ENCODE assay signal across 37 cellular contexts in genomic region chr12:14986449-14986848, GRCh38. TPM values are rescaled to one million over a fixed set of nuclear protein-coding genes. Genes with fewer than 3 reads are reported as not detected.
A peak's percentile ranks its signal among the peaks of the same experiment; 100 is the strongest.
DNase-seq lines count a peak whose midpoint lies in the region; ATAC-seq, FAIRE-seq and TF ChIP-seq lines count a peak whose summit lies in the region.
"Had no signal": no experiment of that assay in that cellular context is flagged by ENCODE, and none has a peak within 500 bp of the region (broad histone marks: within the 10 kb centered on the region; RNA-seq: fewer than 3 reads in every experiment).

No MANE protein-coding gene starts in this region.

- FAIRE-seq in endothelial cell of umbilical vein (lab: Jason Lieb, UNC) = no peak
- FAIRE-seq: GM18507 had no signal

- H3K9me3 Mint-ChIP-seq in stimulated activated memory B cell treated with anti-CD40 and anti-IgM and Interleukin-4, amounts not matched to agents 10 μg/mL and 1 μg/mL and 100 μg/mL, for 72 hours = no peaks in the 10 kb centered on the region

- H2AK5ac ChIP-seq in mesenchymal stem cell (ENCODE audit: low read length, severe bottlenecking) = no peak overlapping the region

- H3K36me3 Mint-ChIP-seq in stimulated activated memory B cell treated with anti-CD40 and anti-IgM and Interleukin-4, amounts not matched to agents 10 μg/mL and 1 μg/mL and 100 μg/mL, for 72 hours = peaks cover 4% of the 10 kb centered on the region
- H3K36me3 Mint-ChIP-seq: memory B cell, neural progenitor cell had no signal

- DNase-seq in left ventricle myocardium inferior = no peak
- no peak for DNase-seq in Right ventricle myocardium inferior (ENCODE audit: missing footprints)
- DNase-seq in endothelial cell of umbilical vein (ENCODE audit: low read depth, low spot score) = peak; percentile 40
- no peak for DNase-seq in mesenchymal stem cell
- DNase-seq: activated CD4-positive, alpha-beta memory T cell treated with anti-CD3 and anti-CD28 coated beads, Interleukin-2, amount 10 ng/mL, durations not matched to agents 7 days and 5 days; AML-193; aorta; CD8-positive, alpha-beta memory T cell; central memory CD4-positive, alpha-beta T cell; DMS153; foreskin fibroblast; left colon; NCI-H1105; NCI-H1930; NCI-H524; NK-92 treated with Interleukin-12 subunit alpha and Interleukin-12 subunit beta, amount 100 ng/mL, for 24 hours; Peyer's patch; stimulated activated CD4-positive, alpha-beta T cell treated with anti-CD3 and anti-CD28 coated beads, Interleukin-4, amount 100 ng/mL, for 4 hours; stimulated activated naive B cell treated with anti-CD40 and anti-IgM and Interleukin-4, amounts not matched to agents 10 μg/mL and 1 μg/mL and 100 μg/mL, for 72 hours; upper lobe of left lung had no signal

- peak overlapping the region; percentile 48 for H3K27ac Mint-ChIP-seq in stimulated activated memory B cell treated with anti-CD40 and anti-IgM and Interleukin-4, amounts not matched to agents 10 μg/mL and 1 μg/mL and 100 μg/mL, for 72 hours
- H3K27ac Mint-ChIP-seq: activated CD4-positive, alpha-beta memory T cell treated with anti-CD3 and anti-CD28 coated beads, Interleukin-2, amount 10 ng/mL, durations not matched to agents 7 days and 5 days; activated naive CD8-positive, alpha-beta T cell; activated T-helper 2 cell treated with anti-CD3 and anti-CD28 coated beads, Interferon-gamma antibody, Interleukin-2, Interleukin-4, amounts not matched to agents 10 μg/mL and 5 μg/mL and 100 μg/mL, durations not matched to agents 14 hours and 24 hours and 36 hours; memory B cell; neural progenitor cell had no signal

- H3K9me3 ChIP-seq in left ventricle myocardium inferior (replicated peaks) = peaks cover 10% of the 10 kb centered on the region
- no peaks in the 10 kb centered on the region for H3K9me3 ChIP-seq in endothelial cell of umbilical vein (replicated peaks; ENCODE audit: control insufficient read depth, insufficient read depth, low read length)
- no peaks in the 10 kb centered on the region for H3K9me3 ChIP-seq in mesenchymal stem cell (ENCODE audit: control insufficient read depth, low read length)
- H3K9me3 ChIP-seq: Peyer's patch, upper lobe of left lung had no signal

- intact Hi-C loops in left ventricle myocardium inferior (cut with micrococcal nuclease) (no loop called here), Right ventricle myocardium inferior (cut with DNase I) (no loop called here), endothelial cell of umbilical vein (cut with micrococcal nuclease) (loop anchor here (2.0 kb wide), 1 partner anchor 142 kb away; no protein-coding TSS in a partner anchor)

- TF ChIP-seq CTCF in left ventricle myocardium inferior (IDR thresholded peaks at IDR 0.05; ENCODE audit: borderline replicate concordance) (peak; percentile 42), VCaP (conservative IDR thresholded peaks at IDR 0.05) (peak; percentile 74), endothelial cell of umbilical vein (IDR thresholded peaks at IDR 0.05; ENCODE audit: extremely low read depth in 1 of 2, insufficient read depth in 1 of 2, low read depth in 1 of 2, low read length in 2 of 2) (peak in 1 of 2 donors; percentile 24)

- no peaks in the 10 kb centered on the region for H3K27me3 Mint-ChIP-seq in stimulated activated memory B cell treated with anti-CD40 and anti-IgM and Interleukin-4, amounts not matched to agents 10 μg/mL and 1 μg/mL and 100 μg/mL, for 72 hours
- H3K27me3 Mint-ChIP-seq: activated CD4-positive, alpha-beta memory T cell treated with anti-CD3 and anti-CD28 coated beads, Interleukin-2, amount 10 ng/mL, durations not matched to agents 7 days and 5 days; activated naive CD8-positive, alpha-beta T cell; memory B cell; stimulated activated naive B cell treated with anti-CD40 and anti-IgM and Interleukin-4, amounts not matched to agents 10 μg/mL and 1 μg/mL and 100 μg/mL, for 72 hours had no signal

- dilution Hi-C loops in endothelial cell of umbilical vein (cut with MboI; ENCODE audit: extremely low pct_ligation_motif_present, low sequenced_read_pairs) = no loop called here

- H2AFZ ChIP-seq in endothelial cell of umbilical vein (ENCODE audit: low read depth, low read length) (no peak overlapping the region), mesenchymal stem cell (ENCODE audit: low read depth, low read length) (no peak overlapping the region)
- H2AFZ ChIP-seq: hepatocyte had no signal

- H3K4me2 ChIP-seq in endothelial cell of umbilical vein (ENCODE audit: insufficient read depth, low read length) (no peak overlapping the region), mesenchymal stem cell (ENCODE audit: low read length, poor library complexity, severe bottlenecking) (no peak overlapping the region)
- H3K4me2 ChIP-seq: A549, hepatocyte, neural progenitor cell had no signal

- no peaks in the 10 kb centered on the region for H3K79me2 ChIP-seq in endothelial cell of umbilical vein (ENCODE audit: control insufficient read depth, insufficient read depth, low read length)
- H3K79me2 ChIP-seq: hepatocyte had no signal

- H3K18ac ChIP-seq in mesenchymal stem cell (ENCODE audit: low read depth in 1 of 2, low read length in 2 of 2) = no peak overlapping the region

- H3K4me1 Mint-ChIP-seq in stimulated activated memory B cell treated with anti-CD40 and anti-IgM and Interleukin-4, amounts not matched to agents 10 μg/mL and 1 μg/mL and 100 μg/mL, for 72 hours = peaks cover 67% of the 10 kb centered on the region
- H3K4me1 Mint-ChIP-seq: neural progenitor cell had no signal

- no peaks in the 10 kb centered on the region for H4K20me1 ChIP-seq in endothelial cell of umbilical vein (replicated peaks; ENCODE audit: control insufficient read depth, extremely low read depth, insufficient read depth, low read length)

- no peaks in the 10 kb centered on the region for H3K36me3 ChIP-seq in left ventricle myocardium inferior
- H3K36me3 ChIP-seq in endothelial cell of umbilical vein (ENCODE audit: control insufficient read depth in 2 of 2, extremely low read depth in 1 of 2, insufficient read depth in 2 of 2, low read length in 2 of 2) = no peaks in the 10 kb centered on the region
- no peaks in the 10 kb centered on the region for H3K36me3 ChIP-seq in mesenchymal stem cell (ENCODE audit: control insufficient read depth in 1 of 2, insufficient read depth in 2 of 2, low read depth in 1 of 2, low read length in 2 of 2)
- H3K36me3 ChIP-seq: neural progenitor cell, Peyer's patch, upper lobe of left lung had no signal

- no peak overlapping the region for H4K8ac ChIP-seq in mesenchymal stem cell (ENCODE audit: low read length)

- H3K27me3 ChIP-seq in left ventricle myocardium inferior (ENCODE audit: low read depth) = no peaks in the 10 kb centered on the region
- no peaks in the 10 kb centered on the region for H3K27me3 ChIP-seq in endothelial cell of umbilical vein (ENCODE audit: control insufficient read depth in 2 of 2, insufficient read depth in 2 of 2, low read length in 2 of 2)
- no peaks in the 10 kb centered on the region for H3K27me3 ChIP-seq in mesenchymal stem cell (ENCODE audit: control insufficient read depth in 1 of 2, insufficient read depth in 1 of 2, low read length in 2 of 2)
- H3K27me3 ChIP-seq: hepatocyte, neural progenitor cell, Peyer's patch, upper lobe of left lung had no signal

- no peak overlapping the region for H2BK120ac ChIP-seq in mesenchymal stem cell (ENCODE audit: low read depth, low read length)

- H3K79me1 ChIP-seq in mesenchymal stem cell (replicated peaks; ENCODE audit: low read length, poor library complexity, severe bottlenecking) = no peaks in the 10 kb centered on the region

- H3K23ac ChIP-seq in mesenchymal stem cell (ENCODE audit: low read length in 2 of 2) = no peak overlapping the region

- peaks cover 6% of the 10 kb centered on the region for H3K4me1 ChIP-seq in left ventricle myocardium inferior
- H3K4me1 ChIP-seq in endothelial cell of umbilical vein (ENCODE audit: control insufficient read depth, extremely low read depth, insufficient read depth, low read length) = no peaks in the 10 kb centered on the region
- H3K4me1 ChIP-seq in mesenchymal stem cell (ENCODE audit: control insufficient read depth, insufficient read depth, low read depth, low read length) = peaks cover 4% of the 10 kb centered on the region
- H3K4me1 ChIP-seq: A549, neural progenitor cell, Peyer's patch had no signal

- no peak for TF ChIP-seq POLR2A in endothelial cell of umbilical vein (IDR thresholded peaks at IDR 0.05; ENCODE audit: low read depth, low read length)

- no peak overlapping the region for H3K14ac ChIP-seq in mesenchymal stem cell (ENCODE audit: low read length in 2 of 2)

- no peak overlapping the region for H3K4me3 Mint-ChIP-seq in stimulated activated memory B cell treated with anti-CD40 and anti-IgM and Interleukin-4, amounts not matched to agents 10 μg/mL and 1 μg/mL and 100 μg/mL, for 72 hours
- H3K4me3 Mint-ChIP-seq: activated CD4-positive, alpha-beta memory T cell treated with anti-CD3 and anti-CD28 coated beads, Interleukin-2, amount 10 ng/mL, durations not matched to agents 7 days and 5 days; activated naive CD8-positive, alpha-beta T cell; CD8-positive, alpha-beta memory T cell; memory B cell; neural progenitor cell; stimulated activated naive B cell treated with anti-CD40 and anti-IgM and Interleukin-4, amounts not matched to agents 10 μg/mL and 1 μg/mL and 100 μg/mL, for 72 hours had no signal

- H3K4me3 ChIP-seq in left ventricle myocardium inferior (no peak overlapping the region), endothelial cell of umbilical vein (replicated peaks in 1 of 3; ENCODE audit: insufficient read depth in 1 of 3, low read depth in 1 of 3, low read length in 3 of 3) (no peak overlapping the region), mesenchymal stem cell (ENCODE audit: insufficient read depth in 1 of 2, low read depth in 1 of 2, low read length in 2 of 2) (no peak overlapping the region)
- H3K4me3 ChIP-seq: A549, hepatocyte, neural progenitor cell, Peyer's patch, upper lobe of left lung had no signal

- CTCF ChIA-PET in endothelial cell of umbilical vein (lab: Charles Lee) = interaction anchor here (0.6 to 4.2 kb wide), 25 partner anchors 8 to 263 kb away, joined by 3 to 44 read pairs (median 4); partner anchors contain the start of genes ARHGDIB, ART4 and SMCO3

- H2BK15ac ChIP-seq in mesenchymal stem cell (ENCODE audit: low read depth, poor library complexity, severe bottlenecking) = no peak overlapping the region

- H3K9ac ChIP-seq in endothelial cell of umbilical vein (replicated peaks; ENCODE audit: extremely low read depth, insufficient read depth, low read length) (no peak overlapping the region), mesenchymal stem cell (ENCODE audit: low read length) (no peak overlapping the region)
- H3K9ac ChIP-seq: neural progenitor cell had no signal

- H3K27ac ChIP-seq in left ventricle myocardium inferior (replicated peaks) = no peak overlapping the region
- H3K27ac ChIP-seq in VCaP = no peak overlapping the region
- H3K27ac ChIP-seq in endothelial cell of umbilical vein (ENCODE audit: insufficient read depth, low read depth, low read length) = no peak overlapping the region
- H3K27ac ChIP-seq in mesenchymal stem cell (ENCODE audit: low read length, poor library complexity, severe bottlenecking) = no peak overlapping the region
- H3K27ac ChIP-seq: A549, epithelial cell of prostate, hepatocyte, neural progenitor cell, Peyer's patch, upper lobe of left lung had no signal

- no peaks in the 10 kb centered on the region for H3K9me1 ChIP-seq in endothelial cell of umbilical vein (replicated peaks; ENCODE audit: control insufficient read depth, extremely low read depth, insufficient read depth, low read length)

- POLR2A ChIA-PET in endothelial cell of umbilical vein (lab: Charles Lee) = no interaction called here

- BruUV-seq in endothelial cell of umbilical vein (replicated peaks; lab: Mats Ljungman, UMichigan) = no TSS peak

- H4K91ac ChIP-seq in mesenchymal stem cell (ENCODE audit: low read length) = no peak overlapping the region

- no peak for ATAC-seq in Right ventricle myocardium inferior
- no peak for ATAC-seq in stimulated activated memory B cell treated with anti-CD40 and anti-IgM and Interleukin-4, amounts not matched to agents 10 μg/mL and 1 μg/mL and 100 μg/mL, for 72 hours
- no peak for ATAC-seq in GM18519 (IDR thresholded peaks at IDR 0.05; ENCODE audit: low FRiP score, unreplicated experiment)
- ATAC-seq in HG02973 (IDR thresholded peaks at IDR 0.05; ENCODE audit: unreplicated experiment) = no peak
- ATAC-seq: A549; activated CD4-positive, CD25-positive, alpha-beta regulatory T cell treated with anti-CD3 and anti-CD28 coated beads, Interleukin-2, amount 50 U/mL, for 24 hours; left colon; sciatic nerve; stimulated activated naive B cell treated with anti-CD40 and anti-IgM and Interleukin-4, amounts not matched to agents 10 μg/mL and 1 μg/mL and 100 μg/mL, for 72 hours had no signal

- no peak overlapping the region for H3K4ac ChIP-seq in mesenchymal stem cell (ENCODE audit: low read depth in 1 of 2, low read length in 2 of 2)

- WGBS in mesenchymal stem cell = 84% methylated on average over 4 of the region's 4 CpGs

- no peak overlapping the region for H2BK5ac ChIP-seq in mesenchymal stem cell (ENCODE audit: low read depth, low read length, poor library complexity, severe bottlenecking)

- H2BK12ac ChIP-seq in mesenchymal stem cell (ENCODE audit: low read length in 2 of 2) = no peak overlapping the region

RNA-seq across cellular contexts. Expression of gene PDE6H, which starts 13.6 kb away (rescaled TPM):
- total RNA-seq in left ventricle myocardium inferior (not detected), Right ventricle myocardium inferior (not detected), endothelial cell of umbilical vein (not detected in 2 replicates)
- not detected in 2 replicates for polyA plus RNA-seq in endothelial cell of umbilical vein
- polyA plus RNA-seq in endothelial cell of umbilical vein (2011; cell fraction: cytosol; rRNA removed) = not detected in 2 replicates
- not detected in 2 replicates for polyA plus RNA-seq in endothelial cell of umbilical vein (2011; cell fraction: nucleus; rRNA removed)
- not detected in 2 replicates for polyA plus RNA-seq in endothelial cell of umbilical vein (2012)
- polyA minus RNA-seq in endothelial cell of umbilical vein = not detected in 2 replicates
- not detected for polyA minus RNA-seq in endothelial cell of umbilical vein (2011; cell fraction: cytosol; rRNA and poly(A)+ RNA removed)
- not detected in 2 replicates for polyA minus RNA-seq in endothelial cell of umbilical vein (2011; cell fraction: nucleus; rRNA and poly(A)+ RNA removed)
- not detected for polyA plus RNA-seq in mesenchymal stem cell (2013, experiment 1 of 2)
- polyA plus RNA-seq in mesenchymal stem cell (2013, experiment 2 of 2) = not detected
- total RNA-seq: activated CD4-positive, alpha-beta memory T cell treated with anti-CD3 and anti-CD28 coated beads, Interleukin-2, amount 10 ng/mL, durations not matched to agents 7 days and 5 days; activated T-helper 2 cell treated with anti-CD3 and anti-CD28 coated beads, Interferon-gamma antibody, Interleukin-2, Interleukin-4, amounts not matched to agents 10 μg/mL and 5 μg/mL and 100 μg/mL, durations not matched to agents 14 hours and 24 hours and 36 hours; aorta; CD8-positive, alpha-beta memory T cell; hepatocyte; left colon; Peyer's patch; posterior vena cava; sciatic nerve; SK-MEL-5; T-helper 1 cell treated with Interleukin-12 subunit alpha and Interleukin-12 subunit beta and Interleukin-4 antibody, amounts not matched to agents 30 ng/mL and 1 ng/mL, for 36 hours; upper lobe of left lung had no signal
- polyA plus RNA-seq: A549; aorta; CD8-positive, alpha-beta memory T cell; hepatocyte had no signal

RNA-seq across cellular contexts. Expression of gene ARHGDIB, which starts 25.0 kb away (rescaled TPM):
- 50.6 TPM for total RNA-seq in left ventricle myocardium inferior
- 72.1 TPM for total RNA-seq in Right ventricle myocardium inferior
- total RNA-seq in endothelial cell of umbilical vein = 483 and 550 TPM in 2 replicates
- polyA plus RNA-seq in endothelial cell of umbilical vein = 1,200 and 1,245 TPM in 2 replicates
- polyA plus RNA-seq in endothelial cell of umbilical vein (2011; cell fraction: cytosol; rRNA removed) = 1,171 and 1,649 TPM in 2 replicates
- 559 and 560 TPM in 2 replicates for polyA plus RNA-seq in endothelial cell of umbilical vein (2011; cell fraction: nucleus; rRNA removed)
- polyA plus RNA-seq in endothelial cell of umbilical vein (2012) = 796 and 1,005 TPM in 2 replicates
- polyA minus RNA-seq in endothelial cell of umbilical vein = 805 and 875 TPM in 2 replicates
- polyA minus RNA-seq in endothelial cell of umbilical vein (2011; cell fraction: cytosol; rRNA and poly(A)+ RNA removed) = not detected
- 185 and 242 TPM in 2 replicates for polyA minus RNA-seq in endothelial cell of umbilical vein (2011; cell fraction: nucleus; rRNA and poly(A)+ RNA removed)
- 46.6 TPM for polyA plus RNA-seq in mesenchymal stem cell (2013, experiment 1 of 2)
- 45.6 TPM for polyA plus RNA-seq in mesenchymal stem cell (2013, experiment 2 of 2)

RNA-seq across cellular contexts. Expression of gene ERP27, which starts 48.1 kb away (rescaled TPM):
- total RNA-seq in left ventricle myocardium inferior = 0.14 TPM
- 0.19 TPM for total RNA-seq in Right ventricle myocardium inferior
- total RNA-seq in endothelial cell of umbilical vein = 0.88 and 1.4 TPM in 2 replicates
- 0.67 and 0.70 TPM in 2 replicates for polyA plus RNA-seq in endothelial cell of umbilical vein
- polyA plus RNA-seq in endothelial cell of umbilical vein (2011; cell fraction: cytosol; rRNA removed) = 0.75 and 0.98 TPM in 2 replicates
- polyA plus RNA-seq in endothelial cell of umbilical vein (2011; cell fraction: nucleus; rRNA removed) = 2.5 and 3.4 TPM in 2 replicates
- 0.62 and 0.68 TPM in 2 replicates for polyA plus RNA-seq in endothelial cell of umbilical vein (2012)
- 1.9 and 2.9 TPM in 2 replicates for polyA minus RNA-seq in endothelial cell of umbilical vein
- polyA minus RNA-seq in endothelial cell of umbilical vein (2011; cell fraction: cytosol; rRNA and poly(A)+ RNA removed) = not detected
- 6.1 and 8.8 TPM in 2 replicates for polyA minus RNA-seq in endothelial cell of umbilical vein (2011; cell fraction: nucleus; rRNA and poly(A)+ RNA removed)
- 0.54 TPM for polyA plus RNA-seq in mesenchymal stem cell (2013, experiment 1 of 2)
- 0.11 TPM for polyA plus RNA-seq in mesenchymal stem cell (2013, experiment 2 of 2)
